ENCODE assay signal across 8 cellular contexts in genomic region chr21:17679002-17679600, GRCh38.
DNase-seq lines count a peak whose midpoint lies in the region; ATAC-seq, FAIRE-seq and TF ChIP-seq lines count a peak whose summit lies in the region.

No MANE protein-coding gene starts in this region.

- peak; percentile 96 for FAIRE-seq in G401.6 (lab: Jason Lieb, UNC)

- H3K36me3 ChIP-seq in tibial nerve = no peaks in the 10 kb centered on the region

- 0 to 2% methylated on average over 1 of the region's 1 CpG for WGBS in tibial nerve, 2 donors

- no peak overlapping the region for H3K27ac ChIP-seq in tibial nerve

- no peak overlapping the region for H3K4me3 ChIP-seq in tibial nerve

- H3K9me3 ChIP-seq in tibial nerve = no peaks in the 10 kb centered on the region

- intact Hi-C loops in left colon (cut with DNase I, micrococcal nuclease) = loop anchor here (5.0 to 10.0 kb wide), 2 partner anchors 223 to 226 kb away; no protein-coding TSS in a partner anchor

- peak; percentile 60 to 85 (median 71) for TF ChIP-seq CTCF in tibial nerve (IDR thresholded peaks at IDR 0.05)

- no peaks in the 10 kb centered on the region for H3K4me1 ChIP-seq in tibial nerve

- H3K27me3 ChIP-seq in tibial nerve = no peaks in the 10 kb centered on the region

- peak; percentile 93 for ATAC-seq in GM21390 (IDR thresholded peaks at IDR 0.05; ENCODE audit: unreplicated experiment)
- peak; percentile 91 for ATAC-seq in left colon

- no peak for TF ChIP-seq EP300 in tibial nerve (IDR thresholded peaks at IDR 0.05)

- DNase-seq in HT-29 (ENCODE audit: low spot score) = peak; percentile 50
- DNase-seq in NOMO-1 treated with DMSO at 0.1 percent for 48 hours (lab: John Stamatoyannopoulos, UW; ENCODE audit: unreplicated experiment) = peak; percentile 74
- peak; percentile 63 for DNase-seq in central memory CD4-positive, alpha-beta T cell
- no peak for DNase-seq in left colon
- peak in 1 of 2 donors; percentile 24 for DNase-seq in tibial nerve (ENCODE audit: low spot score in 2 of 2)
- DNase-seq in cerebellar nuclear complex (lab: John Stamatoyannopoulos, UW) = no peak

- TF ChIP-seq POLR2A in tibial nerve (IDR thresholded peaks at IDR 0.05) = no peak

Comparison
In these comparisons a context has a peak if more than half of its experiments do, and no peak if none do; other contexts are left out.
1. DNase-seq: peak in HT-29 (single experiment), NOMO-1 treated with DMSO at 0.1 percent for 48 hours (single experiment) and central memory CD4-positive, alpha-beta T cell (single experiment); none in left colon (0 of 2) and cerebellar nuclear complex (0 of 2).